ENCODE assay signal across 25 cellular contexts in the genomic region with DNA sequence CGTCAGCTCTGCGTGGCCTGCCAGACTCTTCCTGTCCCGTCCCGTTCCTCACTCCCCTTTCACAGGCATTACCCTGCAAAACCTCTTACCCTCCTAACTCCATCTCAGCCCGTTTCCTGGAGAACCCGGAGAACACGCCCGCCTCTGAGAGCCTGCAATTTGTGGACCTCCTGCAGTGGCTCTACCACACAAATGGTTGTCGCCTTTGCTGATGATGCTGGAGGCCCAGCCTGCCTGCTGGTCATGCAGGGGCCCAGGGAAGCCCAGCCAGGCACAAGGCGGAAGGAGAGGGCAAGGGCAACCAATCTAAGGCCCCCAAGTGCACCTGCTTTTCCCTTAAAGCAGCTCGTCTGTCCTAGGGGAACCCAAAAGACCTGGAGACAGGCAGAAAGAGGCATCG. TPM values are rescaled to one million over a fixed set of nuclear protein-coding genes. Genes with fewer than 3 reads are reported as not detected.
DNase-seq lines count a peak whose midpoint lies in the region; ATAC-seq, FAIRE-seq and TF ChIP-seq lines count a peak whose summit lies in the region.
"Had no signal": no experiment of that assay in that cellular context is flagged by ENCODE, and none has a peak within 500 bp of the region (broad histone marks: within the 10 kb centered on the region; RNA-seq: fewer than 3 reads in every experiment).

No MANE protein-coding gene starts in this region.

- no peak for TF ChIP-seq EP300 in K562 (IDR thresholded peaks at IDR 0.05; ENCODE audit: low read length)

- H3K4me2 ChIP-seq in K562 (ENCODE audit: insufficient read depth, low read length): no peak overlapping the region

- 0 out of 2 replicates have a peak, but pooled peaks cover 10% of the 10 kb centered on the region for H4K20me1 ChIP-seq in K562 (replicated peaks; ENCODE audit: control insufficient read depth, insufficient read depth, low read length)

- H3K4me3 ChIP-seq in H7 (ENCODE audit: insufficient read depth, low read depth, low read length) (no peak overlapping the region), K562 (no peak overlapping the region), BE2C (ENCODE audit: low read depth, low read length) (no peak overlapping the region)
- H3K4me3 ChIP-seq: MG63 had no signal

- DNase-seq in NCI-H146 (lab: John Stamatoyannopoulos, UW) (peak; percentile 29), NCI-H146 treated with DMSO at 0.1 percent for 48 hours (lab: John Stamatoyannopoulos, UW; ENCODE audit: unreplicated experiment) (no peak), H7 (peak; percentile 61), K562 (ENCODE audit: extremely low read depth in 1 of 4, low spot score in 3 of 4) (no peak), progenitor cell of endocrine pancreas (ENCODE audit: low spot score, unreplicated experiment) (no peak), inferior parietal cortex (ENCODE audit: extremely low spot score) (no peak), BE2C (no peak)
- DNase-seq: 8988T, ACHN, Calu3, DMS79 treated with DMSO at 0.1 percent for 48 hours, HFFc6, KG1, MG63, NCI-H187 treated with DMSO at 0.1 percent for 48 hours, NCI-H345, NCI-H510A treated with DMSO at 0.1 percent for 48 hours, NCI-H82, RPMI8226, T-cell had no signal

- no peak for FAIRE-seq in K562 (lab: Jason Lieb, UNC)
- FAIRE-seq: GM12892, GM19239 had no signal

- no peak overlapping the region for H3K9ac ChIP-seq in K562 (ENCODE audit: insufficient read depth in 1 of 2, low read depth in 2 of 2, low read length in 2 of 2)

- no peaks in the 10 kb centered on the region for H3K79me2 ChIP-seq in K562 (ENCODE audit: control insufficient read depth, insufficient read depth, low read length)

- no peak overlapping the region for H3K4me3 Mint-ChIP-seq in progenitor cell of endocrine pancreas (ENCODE audit: low read depth)
- H3K4me3 Mint-ChIP-seq: HFFc6, T-cell had no signal

- no peak overlapping the region for H3K27ac ChIP-seq in K562 (ENCODE audit: extremely low read depth, low read depth, low read length)

- in situ Hi-C loops in K562 (cut with MboI): loop anchor here (5.0 kb wide), 1 partner anchor 275 kb away; no protein-coding TSS in a partner anchor

- 2% methylated on average over 12 of the region's 12 CpGs for whole genome bisulfite sequencing in K562 (ENCODE audit: insufficient coverage, low coverage, missing lambda C conversion rate)

- peak overlapping the region; percentile 7 for H3K27ac Mint-ChIP-seq in progenitor cell of endocrine pancreas
- H3K27ac Mint-ChIP-seq: HFFc6, T-cell had no signal

- H3K4me1 ChIP-seq in K562 (replicated peaks in 1 of 2; ENCODE audit: control insufficient read depth in 2 of 2, insufficient read depth in 2 of 2, low read length in 2 of 2): peaks cover 0 to 7% of the 10 kb centered on the region in 2 experiments; a peak in 2 of 5 replicates
- H3K4me1 ChIP-seq in BE2C: no peaks in the 10 kb centered on the region

- no peak for TF ChIP-seq RAD21 in K562 (CRISPR knock-in tag; conservative IDR thresholded peaks at IDR 0.05 in 1 of 2, IDR thresholded peaks at IDR 0.05 in 1 of 2)

- peaks cover 18% of the 10 kb centered on the region for H3K36me3 Mint-ChIP-seq in progenitor cell of endocrine pancreas (ENCODE audit: insufficient read depth)
- H3K36me3 Mint-ChIP-seq: T-cell had no signal

- H3K9me3 Mint-ChIP-seq in progenitor cell of endocrine pancreas (ENCODE audit: low read depth): no peaks in the 10 kb centered on the region
- H3K9me3 Mint-ChIP-seq: T-cell had no signal

- ATAC-seq in K562: no peak
- ATAC-seq: T-cell had no signal

- H3K27me3 Mint-ChIP-seq in progenitor cell of endocrine pancreas: peaks cover 32% of the 10 kb centered on the region
- H3K27me3 Mint-ChIP-seq: T-cell had no signal

- POLR2A ChIA-PET in K562 (lab: Yijun Ruan, JAX): interaction anchor here (0.5 kb wide), 1 partner anchor 62 kb away, joined by 3 read pairs; no protein-coding TSS in a partner anchor

- H3K9me3 ChIP-seq in K562 (replicated peaks; ENCODE audit: control insufficient read depth, insufficient read depth, low read depth, low read length): no peaks in the 10 kb centered on the region
- H3K9me3 ChIP-seq in BE2C: no peaks in the 10 kb centered on the region
- H3K9me3 ChIP-seq: MG63 had no signal

- H3K4me1 Mint-ChIP-seq in progenitor cell of endocrine pancreas (ENCODE audit: low read depth): peaks cover 20% of the 10 kb centered on the region
- H3K4me1 Mint-ChIP-seq: T-cell had no signal

- peaks cover 3% of the 10 kb centered on the region for H3K9me1 ChIP-seq in K562 (ENCODE audit: control insufficient read depth, insufficient read depth, low read length)

- intact Hi-C loops in K562 (cut with micrococcal nuclease): loop anchor here (10.0 kb wide), 1 partner anchor 457 kb away; no protein-coding TSS in a partner anchor

- no peak overlapping the region for H2AFZ ChIP-seq in K562 (ENCODE audit: low read depth, low read length)

- CTCF ChIA-PET in K562 (lab: Yijun Ruan, JAX; ENCODE audit: low intra/inter-chr PET ratio): no interaction called here

- no peak for TF ChIP-seq POLR2A in K562 (conservative IDR thresholded peaks at IDR 0.05)

- H3K36me3 ChIP-seq in H7 (replicated peaks; ENCODE audit: control insufficient read depth, insufficient read depth, low read length) (no peaks in the 10 kb centered on the region), K562 (ENCODE audit: control insufficient read depth, insufficient read depth, low read length) (no peaks in the 10 kb centered on the region), BE2C (no peaks in the 10 kb centered on the region)
- H3K36me3 ChIP-seq: MG63 had no signal

- no peak for TF ChIP-seq CTCF in K562 (IDR thresholded peaks at IDR 0.05 in 2 of 3, conservative IDR thresholded peaks at IDR 0.05 in 1 of 3; ENCODE audit: insufficient read depth in 2 of 3, low read depth in 1 of 3, low read length in 3 of 3)
- TF ChIP-seq CTCF in progenitor cell of endocrine pancreas (IDR thresholded peaks at IDR 0.05; ENCODE audit: unreplicated experiment): no peak
- TF ChIP-seq CTCF in BE2C (IDR thresholded peaks at IDR 0.05; ENCODE audit: low read depth, low read length): no peak

- H3K27me3 ChIP-seq in H7 (ENCODE audit: control insufficient read depth, insufficient read depth, low read length) (no peaks in the 10 kb centered on the region), K562 (ENCODE audit: control insufficient read depth in 2 of 2, insufficient read depth in 2 of 2, low read length in 2 of 2) (peaks cover 51 to 72% of the 10 kb centered on the region in 2 experiments), BE2C (no peaks in the 10 kb centered on the region)
- H3K27me3 ChIP-seq: MG63 had no signal

- no TSS peak for BruUV-seq in K562 (replicated peaks; lab: Mats Ljungman, UMichigan)

TF ChIP-seq in K562, 482 proteins besides CTCF, POLR2A, EP300 and RAD21:
- TF ChIP-seq ZNF224 (CRISPR knock-in tag; IDR thresholded peaks at IDR 0.05) (no peak), EZH2 (IDR thresholded peaks at IDR 0.05; ENCODE audit: borderline replicate concordance, low read depth, low read length) (0 out of 2 replicates have a peak, but pooled peaks have one; percentile 1)

RNA-seq across cellular contexts. Expression of gene RFLNA, which starts 22.5 kb away (rescaled TPM):
- total RNA-seq in H7 (2014; rRNA removed; shearing (Covaris generic)): 1.4 and 3.7 TPM in 2 replicates
- not detected in 2 replicates for total RNA-seq in K562 (2011; cell fraction: chromatin; rRNA removed; ENCODE audit: low replicate concordance)
- not detected in 2 replicates for total RNA-seq in K562 (2011; cell fraction: nucleolus; rRNA removed)
- not detected in 2 replicates for total RNA-seq in K562 (2011; cell fraction: nucleoplasm; rRNA removed)
- total RNA-seq in K562 (2014; rRNA removed) (not detected in 2 replicates), K562 (2014; rRNA removed; fragmentation: Illumina TruSeq; extraction: Trizol) (not detected in 2 replicates), K562 (2015; rRNA removed; fragmentation: Illumina TruSeq; extraction: Trizol) (not detected in 2 replicates), K562 (2021) (not detected in 2 replicates), progenitor cell of endocrine pancreas (19.0 and 20.8 TPM in 2 replicates)
- polyA plus RNA-seq in K562 (2011; rRNA removed) (not detected in 2 replicates), K562 (2014; fragmentation: Illumina TruSeq; extraction: Trizol) (not detected in 2 replicates), K562 (2014; fragmentation: Nextera tagmentation; extraction: Ambion mirVana) (not detected), K562 (2014; rRNA removed) (not detected in 2 replicates)
- not detected in 2 replicates for polyA plus RNA-seq in K562 (2011; cell fraction: cytosol; rRNA removed)
- polyA plus RNA-seq in K562 (2011; cell fraction: nucleus; rRNA removed): not detected in 2 replicates
- polyA plus RNA-seq in K562 (2012): not detected in 2 replicates
- polyA minus RNA-seq in K562 (2011; rRNA and poly(A)+ RNA removed): not detected in 2 replicates
- not detected in 2 replicates for polyA minus RNA-seq in K562 (2011; cell fraction: cytosol; rRNA and poly(A)+ RNA removed)
- not detected in 2 replicates for polyA minus RNA-seq in K562 (2011; cell fraction: nucleus; rRNA and poly(A)+ RNA removed)
- 11.2 TPM for polyA plus RNA-seq in BE2C (2012; ENCODE audit: insufficient read depth, insufficient read length, low read depth)
- total RNA-seq: Calu3, H4, HFFc6, SK-MEL-5, T-cell had no signal
- polyA plus RNA-seq: BJ had no signal

Comparison
In these comparisons a context has a peak if more than half of its experiments do, and no peak if none do; other contexts are left out.
1. DNase-seq: peak in NCI-H146 (single experiment) and H7 (single experiment); none in NCI-H146 treated with DMSO at 0.1 percent for 48 hours (single experiment), K562 (0 of 4), progenitor cell of endocrine pancreas (single experiment), inferior parietal cortex (single experiment) and BE2C (single experiment).